In genomic region chr6:135992739-135993138, GRCh38 we compare ENCODE assay signal across 30 cellular contexts.
"Had no signal": no experiment of that assay in that cellular context is flagged by ENCODE, and none has a peak within 500 bp of the region (broad histone marks: within the 10 kb centered on the region; RNA-seq: fewer than 3 reads in every experiment).

No MANE protein-coding gene starts in this region.

- DNase-seq: activated CD4-positive, alpha-beta memory T cell treated with anti-CD3 and anti-CD28 coated beads, Interleukin-2, amount 10 ng/mL, durations not matched to agents 7 days and 5 days; activated CD4-positive, alpha-beta T cell treated with anti-CD3 and anti-CD28 coated beads for 1 hour; activated CD4-positive, alpha-beta T cell treated with anti-CD3 and anti-CD28 coated beads for 48 hours; activated CD4-positive, CD25-positive, alpha-beta regulatory T cell; activated effector memory CD4-positive, alpha-beta T cell treated with anti-CD3 and anti-CD28 coated beads, Interleukin-2, amount 50 U/mL, for 16 hours; activated naive CD4-positive, alpha-beta T cell; activated naive CD4-positive, alpha-beta T cell treated with anti-CD3 and anti-CD28 coated beads, Interleukin-2, amount 50 U/mL, for 16 hours; activated naive CD8-positive, alpha-beta T cell treated with anti-CD3 and anti-CD28 coated beads for 36 hours; activated T-cell treated with anti-CD3 and anti-CD28 coated beads, Interleukin-2, amount 50 U/mL, for 1 hour; activated T-cell treated with anti-CD3 and anti-CD28 coated beads, Interleukin-2, amount 50 U/mL, for 72 hours; amniotic stem cell; aorta; brain microvascular endothelial cell; central memory CD4-positive, alpha-beta T cell; NCI-H1092 treated with DMSO at 0.1 percent for 48 hours; NCI-H146; NCI-H187; NCI-H2029 treated with DMSO at 0.1 percent for 48 hours; NCI-H2107; NCI-H2171; NCI-H2227 treated with DMSO at 0.1 percent for 48 hours; NCI-H446; NCI-H524; NCI-H69; PC-9; Right ventricle myocardium superior; T1000; WERI-Rb-1 had no signal

- H3K9me3 Mint-ChIP-seq: activated CD4-positive, alpha-beta memory T cell treated with anti-CD3 and anti-CD28 coated beads, Interleukin-2, amount 10 ng/mL, durations not matched to agents 7 days and 5 days; activated naive CD8-positive, alpha-beta T cell treated with anti-CD3 and anti-CD28 coated beads for 36 hours; activated T-cell treated with anti-CD3 and anti-CD28 coated beads, Interleukin-2, amount 50 U/mL, for 72 hours had no signal

- H3K27me3 Mint-ChIP-seq: activated CD4-positive, alpha-beta memory T cell treated with anti-CD3 and anti-CD28 coated beads, Interleukin-2, amount 10 ng/mL, durations not matched to agents 7 days and 5 days; activated naive CD8-positive, alpha-beta T cell treated with anti-CD3 and anti-CD28 coated beads for 36 hours had no signal

- H3K27me3 ChIP-seq: brain microvascular endothelial cell had no signal

- H3K27ac ChIP-seq: brain microvascular endothelial cell, KMS-11, PC-9, WERI-Rb-1 had no signal

- H3K9ac ChIP-seq: KMS-11 had no signal

- ATAC-seq: activated T-cell treated with anti-CD3 and anti-CD28 coated beads, Interleukin-2, amount 50 U/mL, for 72 hours; activated T-helper 17 cell treated with anti-CD3 and anti-CD28 coated beads, Interleukin-2, amount 50 U/mL, for 72 hours had no signal

- H3K4me3 ChIP-seq: PC-9 had no signal

- H3K27ac Mint-ChIP-seq: activated CD4-positive, alpha-beta memory T cell treated with anti-CD3 and anti-CD28 coated beads, Interleukin-2, amount 10 ng/mL, durations not matched to agents 7 days and 5 days; activated naive CD8-positive, alpha-beta T cell treated with anti-CD3 and anti-CD28 coated beads for 36 hours; activated T-cell treated with anti-CD3 and anti-CD28 coated beads, Interleukin-2, amount 50 U/mL, for 72 hours; activated T-helper 17 cell treated with anti-CD3 and anti-CD28 coated beads, Interleukin-2, amount 50 U/mL, for 72 hours had no signal

- H3K4me3 Mint-ChIP-seq: activated CD4-positive, alpha-beta memory T cell treated with anti-CD3 and anti-CD28 coated beads, Interleukin-2, amount 10 ng/mL, durations not matched to agents 7 days and 5 days; activated naive CD8-positive, alpha-beta T cell treated with anti-CD3 and anti-CD28 coated beads for 36 hours; activated T-cell treated with anti-CD3 and anti-CD28 coated beads, Interleukin-2, amount 50 U/mL, for 72 hours; activated T-helper 17 cell treated with anti-CD3 and anti-CD28 coated beads, Interleukin-2, amount 50 U/mL, for 72 hours had no signal

- H3K36me3 Mint-ChIP-seq: activated naive CD8-positive, alpha-beta T cell treated with anti-CD3 and anti-CD28 coated beads for 36 hours had no signal

- H3K4me2 ChIP-seq: KMS-11, PC-9 had no signal

- H3K36me3 ChIP-seq: brain microvascular endothelial cell, WERI-Rb-1 had no signal

- H3K4me1 Mint-ChIP-seq: activated CD4-positive, alpha-beta memory T cell treated with anti-CD3 and anti-CD28 coated beads, Interleukin-2, amount 10 ng/mL, durations not matched to agents 7 days and 5 days; activated naive CD8-positive, alpha-beta T cell treated with anti-CD3 and anti-CD28 coated beads for 36 hours; activated T-helper 17 cell treated with anti-CD3 and anti-CD28 coated beads, Interleukin-2, amount 50 U/mL, for 72 hours had no signal

- H2AFZ ChIP-seq: PC-9 had no signal
